ENCODE assay signal across 25 cellular contexts in the genomic region with DNA sequence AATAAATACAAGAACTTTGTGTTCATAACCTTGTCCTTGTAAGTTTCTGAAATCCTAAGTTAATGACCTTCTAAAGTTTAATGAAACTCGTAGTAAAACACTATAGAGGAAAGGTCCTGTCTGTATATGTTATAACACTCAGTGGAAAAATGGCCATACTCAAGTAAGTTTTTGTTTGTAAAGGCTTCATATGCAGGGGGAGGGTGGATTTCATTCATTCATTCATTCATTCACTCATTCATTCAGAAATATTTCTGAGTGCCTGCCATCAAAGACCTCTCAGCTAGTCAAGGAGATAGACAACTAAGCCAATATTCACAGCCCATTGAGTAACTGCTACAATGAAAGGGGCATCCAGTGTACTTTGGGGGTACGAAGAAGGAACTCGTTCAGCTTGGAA. TPM values are rescaled to one million over a fixed set of nuclear protein-coding genes. Genes with fewer than 3 reads are reported as not detected.
"Had no signal": no experiment of that assay in that cellular context is flagged by ENCODE, and none has a peak within 500 bp of the region (broad histone marks: within the 10 kb centered on the region; RNA-seq: fewer than 3 reads in every experiment).

No MANE protein-coding gene starts in this region.

- H3K9me3 ChIP-seq: SK-N-SH had no signal

- FAIRE-seq: colon had no signal

- H3K27me3 Mint-ChIP-seq: activated B cell treated with CpG ODN at 0.5 μM for 24 hours; activated CD4-positive, alpha-beta memory T cell treated with anti-CD3 and anti-CD28 coated beads, Interleukin-2, amount 10 ng/mL, durations not matched to agents 7 days and 5 days; activated naive CD4-positive, alpha-beta T cell treated with anti-CD3 and anti-CD28 coated beads, Interleukin-2, amount 10 ng/mL, durations not matched to agents 7 days and 5 days; activated naive CD8-positive, alpha-beta T cell treated with anti-CD3 and anti-CD28 coated beads for 36 hours had no signal

- H3K4me3 Mint-ChIP-seq: activated B cell treated with CpG ODN at 0.5 μM for 24 hours; activated CD4-positive, alpha-beta memory T cell treated with anti-CD3 and anti-CD28 coated beads, Interleukin-2, amount 10 ng/mL, durations not matched to agents 7 days and 5 days; activated naive CD4-positive, alpha-beta T cell treated with anti-CD3 and anti-CD28 coated beads, Interleukin-2, amount 10 ng/mL, durations not matched to agents 7 days and 5 days; activated naive CD8-positive, alpha-beta T cell treated with anti-CD3 and anti-CD28 coated beads for 36 hours; activated T-cell treated with anti-CD3 and anti-CD28 coated beads, Interleukin-2, amount 50 U/mL, for 72 hours; T-helper 1 cell treated with Interleukin-12 subunit alpha and Interleukin-12 subunit beta and Interleukin-4 antibody, amounts not matched to agents 30 μg/mL and 1 μg/mL, for 36 hours had no signal

- H3K27ac ChIP-seq: brain microvascular endothelial cell, cardiac muscle cell had no signal

- ATAC-seq: activated T-cell treated with anti-CD3 and anti-CD28 coated beads, Interleukin-2, amount 50 U/mL, for 72 hours; Right ventricle myocardium inferior had no signal

- H2AFZ ChIP-seq: PC-9 had no signal

- H3K36me3 Mint-ChIP-seq: activated naive CD4-positive, alpha-beta T cell treated with anti-CD3 and anti-CD28 coated beads, Interleukin-2, amount 10 ng/mL, durations not matched to agents 7 days and 5 days; activated naive CD8-positive, alpha-beta T cell treated with anti-CD3 and anti-CD28 coated beads for 36 hours had no signal

- H3K4me3 ChIP-seq: cardiac muscle cell, PC-9 had no signal

- H3K27ac Mint-ChIP-seq: activated B cell treated with CpG ODN at 0.5 μM for 24 hours; activated CD4-positive, alpha-beta memory T cell treated with anti-CD3 and anti-CD28 coated beads, Interleukin-2, amount 10 ng/mL, durations not matched to agents 7 days and 5 days; activated naive CD4-positive, alpha-beta T cell treated with anti-CD3 and anti-CD28 coated beads, Interleukin-2, amount 10 ng/mL, durations not matched to agents 7 days and 5 days; activated naive CD8-positive, alpha-beta T cell treated with anti-CD3 and anti-CD28 coated beads for 36 hours; activated T-cell treated with anti-CD3 and anti-CD28 coated beads, Interleukin-2, amount 50 U/mL, for 72 hours; activated T-helper 2 cell treated with anti-CD3 and anti-CD28 coated beads, Interferon-gamma antibody, Interleukin-2, Interleukin-4, amounts not matched to agents 10 μg/mL and 5 μg/mL and 100 μg/mL, durations not matched to agents 14 hours and 24 hours and 36 hours; T-helper 1 cell treated with Interleukin-12 subunit alpha and Interleukin-12 subunit beta and Interleukin-4 antibody, amounts not matched to agents 30 μg/mL and 1 μg/mL, for 36 hours had no signal

- H3K4me2 ChIP-seq: SK-N-SH had no signal

- DNase-seq: activated B cell treated with CpG ODN at 0.5 μM for 24 hours; activated CD4-positive, alpha-beta memory T cell treated with anti-CD3 and anti-CD28 coated beads, Interleukin-2, amount 10 ng/mL, durations not matched to agents 7 days and 5 days; activated CD4-positive, alpha-beta T cell treated with anti-CD3 and anti-CD28 coated beads for 1 hour; activated CD4-positive, alpha-beta T cell treated with anti-CD3 and anti-CD28 coated beads, Interleukin-2, amount 50 U/mL, for 1 hour; activated gamma-delta T cell treated with Interleukin-2 at 50 U/mL for 16 hours; activated naive CD4-positive, alpha-beta T cell treated with anti-CD3 and anti-CD28 coated beads, Interleukin-2, amount 10 ng/mL, durations not matched to agents 7 days and 5 days; activated naive CD8-positive, alpha-beta T cell treated with anti-CD3 and anti-CD28 coated beads for 36 hours; activated T-cell treated with anti-CD3 and anti-CD28 coated beads, Interleukin-2, amount 50 U/mL, for 72 hours; brain microvascular endothelial cell; MM.1S; NCI-H1105; NCI-H1436; NCI-H1694 treated with DMSO at 0.1 percent for 48 hours; NCI-H2029 treated with DMSO at 0.1 percent for 48 hours; NCI-H345; NCI-H510A; NCI-H69; PC-9; SK-N-SH; SW 1271 had no signal

- H3K9me3 Mint-ChIP-seq: activated B cell treated with CpG ODN at 0.5 μM for 24 hours; activated CD4-positive, alpha-beta memory T cell treated with anti-CD3 and anti-CD28 coated beads, Interleukin-2, amount 10 ng/mL, durations not matched to agents 7 days and 5 days; activated naive CD4-positive, alpha-beta T cell treated with anti-CD3 and anti-CD28 coated beads, Interleukin-2, amount 10 ng/mL, durations not matched to agents 7 days and 5 days; activated naive CD8-positive, alpha-beta T cell treated with anti-CD3 and anti-CD28 coated beads for 36 hours; activated T-cell treated with anti-CD3 and anti-CD28 coated beads, Interleukin-2, amount 50 U/mL, for 72 hours; activated T-helper 2 cell treated with anti-CD3 and anti-CD28 coated beads, Interferon-gamma antibody, Interleukin-2, Interleukin-4, amounts not matched to agents 10 μg/mL and 5 μg/mL and 100 μg/mL, durations not matched to agents 14 hours and 24 hours and 36 hours; T-helper 1 cell treated with Interleukin-12 subunit alpha and Interleukin-12 subunit beta and Interleukin-4 antibody, amounts not matched to agents 30 μg/mL and 1 μg/mL, for 36 hours had no signal

- H3K27me3 ChIP-seq: brain microvascular endothelial cell, cardiac muscle cell had no signal

- H3K9me2 ChIP-seq: SK-N-SH had no signal

- H3K36me3 ChIP-seq: brain microvascular endothelial cell, cardiac muscle cell had no signal

RNA-seq across cellular contexts. Expression of a gene that starts 6.9 kb away (rescaled TPM):
- total RNA-seq: cardiac muscle cell, Right ventricle myocardium inferior had no signal
- polyA plus RNA-seq: cardiac muscle cell had no signal
